Comparison of ENCODE assay signal across 1 cellular context in the genomic region with DNA sequence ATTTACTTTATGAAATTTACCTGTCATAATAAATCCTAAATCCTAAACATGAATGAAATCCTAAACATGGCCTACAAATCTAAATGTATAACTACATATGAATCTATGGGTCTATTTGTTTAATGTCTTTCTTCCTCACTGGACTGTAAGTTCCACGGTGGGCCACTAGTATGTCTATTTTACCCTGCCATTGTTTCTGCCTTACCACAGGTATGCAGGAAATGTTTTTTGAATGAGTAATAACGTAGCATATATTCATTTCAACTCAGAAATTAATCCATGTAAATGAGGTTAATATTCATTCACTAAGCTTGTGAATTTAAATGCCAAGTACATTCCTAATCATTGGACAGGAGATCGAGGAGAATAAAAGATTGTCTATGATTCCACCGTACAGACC.
TF ChIP-seq lines count a peak whose summit lies in the region.

No MANE protein-coding gene starts in this region.

TF ChIP-seq in K562, 482 proteins besides CTCF, POLR2A, EP300 and RAD21 (continued from another document):
- TF ChIP-seq, protein P1, sequence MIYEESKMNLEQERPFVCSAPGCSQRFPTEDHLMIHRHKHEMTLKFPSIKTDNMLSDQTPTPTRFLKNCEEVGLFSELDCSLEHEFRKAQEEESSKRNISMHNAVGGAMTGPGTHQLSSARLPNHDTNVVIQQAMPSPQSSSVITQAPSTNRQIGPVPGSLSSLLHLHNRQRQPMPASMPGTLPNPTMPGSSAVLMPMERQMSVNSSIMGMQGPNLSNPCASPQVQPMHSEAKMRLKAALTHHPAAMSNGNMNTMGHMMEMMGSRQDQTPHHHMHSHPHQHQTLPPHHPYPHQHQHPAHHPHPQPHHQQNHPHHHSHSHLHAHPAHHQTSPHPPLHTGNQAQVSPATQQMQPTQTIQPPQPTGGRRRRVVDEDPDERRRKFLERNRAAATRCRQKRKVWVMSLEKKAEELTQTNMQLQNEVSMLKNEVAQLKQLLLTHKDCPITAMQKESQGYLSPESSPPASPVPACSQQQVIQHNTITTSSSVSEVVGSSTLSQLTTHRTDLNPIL (CRISPR knock-in tag; IDR thresholded peaks at IDR 0.05), result no peak
- TF ChIP-seq ARNT (IDR thresholded peaks at IDR 0.05) (no peak), ZNF75A (CRISPR knock-in tag; IDR thresholded peaks at IDR 0.05) (no peak), ETV5 (CRISPR knock-in tag; IDR thresholded peaks at IDR 0.05; ENCODE audit: low read depth) (no peak)
